Comparison of ENCODE assay signal across 15 cellular contexts in genomic region chr18:406677-407076, GRCh38.
"Had no signal": no experiment of that assay in that cellular context is flagged by ENCODE, and none has a peak within 500 bp of the region (broad histone marks: within the 10 kb centered on the region; RNA-seq: fewer than 3 reads in every experiment).

No MANE protein-coding gene starts in this region.

- DNase-seq: effector memory CD4-positive, alpha-beta T cell; foreskin keratinocyte; kidney; left colon; natural killer cell; occipital lobe; stimulated activated CD4-positive, alpha-beta T cell treated with anti-CD3 and anti-CD28 coated beads, Interleukin-4, amount 100 ng/mL, for 1 hour; stimulated activated CD8-positive, alpha-beta memory T cell treated with anti-CD3 and anti-CD28 coated beads, Interleukin-4, amount 100 ng/mL, for 48 hours; stimulated activated naive CD8-positive, alpha-beta T cell treated with anti-CD3 and anti-CD28 coated beads, Interleukin-15, Interleukin-2, amounts not matched to agents 100 U/mL and 50 U/mL, for 24 hours; thyroid gland; upper lobe of right lung had no signal

- H3K79me2 ChIP-seq: hepatocyte had no signal

- H3K4me3 ChIP-seq: hepatocyte, smooth muscle cell, suprapubic skin, thyroid gland, upper lobe of right lung had no signal

- H3K4me1 ChIP-seq: foreskin keratinocyte, thyroid gland, upper lobe of right lung had no signal

- ATAC-seq: foreskin keratinocyte; left colon; natural killer cell; stimulated activated effector memory CD8-positive, alpha-beta T cell treated with anti-CD3 and anti-CD28 coated beads, Interleukin-12 subunit alpha, Interleukin-12 subunit beta, amount 100 ng/mL, for 72 hours; stimulated activated naive CD8-positive, alpha-beta T cell treated with anti-CD3 and anti-CD28 coated beads, Interleukin-15, Interleukin-2, amounts not matched to agents 100 U/mL and 50 U/mL, for 24 hours; upper lobe of right lung had no signal

- H2AFZ ChIP-seq: hepatocyte had no signal

- FAIRE-seq: kidney had no signal

- H3K36me3 ChIP-seq: suprapubic skin, thyroid gland, upper lobe of right lung had no signal

- H3K9me3 ChIP-seq: suprapubic skin, thyroid gland had no signal

- H3K27ac ChIP-seq: foreskin keratinocyte, hepatocyte, suprapubic skin, thyroid gland, upper lobe of right lung had no signal

- H3K4me2 ChIP-seq: hepatocyte, smooth muscle cell had no signal

- H3K27me3 ChIP-seq: foreskin keratinocyte, hepatocyte, suprapubic skin, thyroid gland, upper lobe of right lung had no signal
